Comparison of ENCODE assay signal across 12 cellular contexts in the genomic region with DNA sequence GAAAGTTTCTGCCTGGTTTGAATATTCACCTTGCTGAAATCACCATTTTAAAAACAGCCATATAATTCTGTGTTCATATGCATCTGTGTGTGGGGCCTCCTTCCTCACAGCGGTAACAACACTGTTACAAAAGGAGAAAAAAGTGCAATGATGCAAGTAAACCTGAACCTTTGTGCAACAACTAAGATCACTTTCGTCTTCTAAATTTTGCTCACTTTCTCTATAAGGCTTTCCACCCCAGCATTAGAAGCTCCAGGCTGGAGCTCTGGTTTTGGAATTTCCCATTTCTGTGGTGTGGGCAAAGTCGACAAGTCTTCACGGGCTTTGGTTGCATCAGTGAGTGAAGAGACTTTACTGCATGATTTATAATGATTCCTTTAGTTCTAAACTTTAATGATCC. TPM values are rescaled to one million over a fixed set of nuclear protein-coding genes. Genes with fewer than 3 reads are reported as not detected.
DNase-seq lines count a peak whose midpoint lies in the region; ATAC-seq and TF ChIP-seq lines count a peak whose summit lies in the region.
"Had no signal": no experiment of that assay in that cellular context is flagged by ENCODE, and none has a peak within 500 bp of the region (broad histone marks: within the 10 kb centered on the region; RNA-seq: fewer than 3 reads in every experiment).

No MANE protein-coding gene starts in this region.

- TF ChIP-seq CTCF in smooth muscle cell (IDR thresholded peaks at IDR 0.05; ENCODE audit: borderline replicate concordance, insufficient read depth, poor library complexity, severe bottlenecking) (no peak), nephron progenitor cell (IDR thresholded peaks at IDR 0.05) (no peak)

- no peak overlapping the region for H3K27ac Mint-ChIP-seq in activated CD4-positive, alpha-beta memory T cell treated with anti-CD3 and anti-CD28 coated beads for 36 hours
- no peak overlapping the region for H3K27ac Mint-ChIP-seq in nephron progenitor cell

- peaks cover 3% of the 10 kb centered on the region for H3K4me1 Mint-ChIP-seq in activated CD4-positive, alpha-beta memory T cell treated with anti-CD3 and anti-CD28 coated beads for 36 hours (ENCODE audit: low read depth)
- peaks cover 39% of the 10 kb centered on the region for H3K4me1 Mint-ChIP-seq in nephron progenitor cell

- H3K27ac ChIP-seq in SK-N-MC, result peak overlapping the region; percentile 96
- H3K27ac ChIP-seq in smooth muscle cell (ENCODE audit: low read depth), result peak overlapping the region; percentile 99
- H3K27ac ChIP-seq: ascending aorta, HL-60 had no signal

- DNase-seq in SK-N-MC (ENCODE audit: low read depth, low spot score), result no peak
- DNase-seq in smooth muscle cell (lab: John Stamatoyannopoulos, UW; ENCODE audit: unreplicated experiment), result no peak
- no peak for DNase-seq in HAP-1 (ENCODE audit: low spot score in 2 of 2)
- DNase-seq in activated CD4-positive, alpha-beta memory T cell treated with anti-CD3 and anti-CD28 coated beads for 36 hours, result no peak
- no peak for DNase-seq in nephron progenitor cell
- DNase-seq in NCI-H748 (lab: John Stamatoyannopoulos, UW; ENCODE audit: unreplicated experiment), result no peak
- DNase-seq: DMS53, NCI-H1436 had no signal

- H3K4me1 ChIP-seq in smooth muscle cell (ENCODE audit: low read depth), result peaks cover 30% of the 10 kb centered on the region
- H3K4me1 ChIP-seq in HAP-1, result peaks cover 33% of the 10 kb centered on the region

- peaks cover 20% of the 10 kb centered on the region for H3F3A ChIP-seq in smooth muscle cell (ENCODE audit: low read depth)

- H3K4me2 ChIP-seq in smooth muscle cell, result peak overlapping the region; percentile 30

- peaks cover 3% of the 10 kb centered on the region for H3K27me3 Mint-ChIP-seq in activated CD4-positive, alpha-beta memory T cell treated with anti-CD3 and anti-CD28 coated beads for 36 hours
- H3K27me3 Mint-ChIP-seq in nephron progenitor cell (ENCODE audit: low read depth, poor library complexity), result no peaks in the 10 kb centered on the region

- H3K9ac ChIP-seq in SK-N-MC (ENCODE audit: insufficient read length) (peak overlapping the region; percentile 48), smooth muscle cell (ENCODE audit: low read depth) (no peak overlapping the region)

- 30% methylated on average over 4 of the region's 4 CpGs for WGBS in smooth muscle cell (ENCODE audit: low lambda C conversion rate)

- no peaks in the 10 kb centered on the region for H3K9me3 Mint-ChIP-seq in activated CD4-positive, alpha-beta memory T cell treated with anti-CD3 and anti-CD28 coated beads for 36 hours
- H3K9me3 Mint-ChIP-seq in nephron progenitor cell, result no peaks in the 10 kb centered on the region

- H3K79me2 ChIP-seq in smooth muscle cell (ENCODE audit: low read depth), result peaks cover 54% of the 10 kb centered on the region

- intact Hi-C loops in activated CD4-positive, alpha-beta memory T cell treated with anti-CD3 and anti-CD28 coated beads for 36 hours (cut with micrococcal nuclease), result no loop called here

- no peak overlapping the region for H3K4me3 Mint-ChIP-seq in activated CD4-positive, alpha-beta memory T cell treated with anti-CD3 and anti-CD28 coated beads for 36 hours
- H3K4me3 Mint-ChIP-seq in nephron progenitor cell, result no peak overlapping the region

- H3K4me3 ChIP-seq in SK-N-MC, result peak overlapping the region; percentile 46
- no peak overlapping the region for H3K4me3 ChIP-seq in smooth muscle cell
- no peak overlapping the region for H3K4me3 ChIP-seq in HAP-1
- H3K4me3 ChIP-seq: ascending aorta had no signal

- H3K27me3 ChIP-seq in smooth muscle cell (ENCODE audit: low read depth) (no peaks in the 10 kb centered on the region), HAP-1 (ENCODE audit: low read depth) (no peaks in the 10 kb centered on the region)
- H3K27me3 ChIP-seq: ascending aorta had no signal

- CTCF ChIA-PET in activated CD4-positive, alpha-beta memory T cell treated with anti-CD3 and anti-CD28 coated beads for 36 hours (lab: Charles Lee), result no interaction called here

- H3K36me3 ChIP-seq in SK-N-MC (ENCODE audit: insufficient read depth, low read length) (no peaks in the 10 kb centered on the region), smooth muscle cell (ENCODE audit: low read depth) (no peaks in the 10 kb centered on the region), HAP-1 (replicated peaks) (no peaks in the 10 kb centered on the region)
- H3K36me3 ChIP-seq: ascending aorta had no signal

- ATAC-seq in GM19438 (IDR thresholded peaks at IDR 0.05; ENCODE audit: low read depth, unreplicated experiment) (peak; percentile 62), HG02938 (IDR thresholded peaks at IDR 0.05; ENCODE audit: unreplicated experiment) (peak; percentile 40)

- POLR2A ChIA-PET in activated CD4-positive, alpha-beta memory T cell treated with anti-CD3 and anti-CD28 coated beads for 36 hours (lab: Charles Lee), result no interaction called here

- no peaks in the 10 kb centered on the region for H4K20me1 ChIP-seq in smooth muscle cell (ENCODE audit: low read depth)

- H3K36me3 Mint-ChIP-seq in activated CD4-positive, alpha-beta memory T cell treated with anti-CD3 and anti-CD28 coated beads for 36 hours, result no peaks in the 10 kb centered on the region
- peaks cover 18% of the 10 kb centered on the region for H3K36me3 Mint-ChIP-seq in nephron progenitor cell (ENCODE audit: low read depth)

- no peaks in the 10 kb centered on the region for H3K9me3 ChIP-seq in SK-N-MC (ENCODE audit: low read depth, low read length)
- H3K9me3 ChIP-seq in smooth muscle cell (replicated peaks; ENCODE audit: low read depth), result no peaks in the 10 kb centered on the region
- no peaks in the 10 kb centered on the region for H3K9me3 ChIP-seq in HAP-1
- H3K9me3 ChIP-seq: ascending aorta had no signal

- no peak overlapping the region for H2AFZ ChIP-seq in smooth muscle cell (ENCODE audit: low read depth)

- in situ Hi-C loops in HAP-1 (cut with MboI; ENCODE audit: low sequenced_read_pairs), result no loop called here

RNA-seq across cellular contexts. Expression of gene FGD6, which starts 18.4 kb away (rescaled TPM):
- 7.7 and 11.0 TPM in 2 replicates for total RNA-seq in smooth muscle cell
- 2.5 and 3.5 TPM in 2 replicates for polyA plus RNA-seq in smooth muscle cell
- 1 to 10 TPM in 1 of 2 experiments, under 1 TPM in 1; 0.78 to 1.1 TPM for total RNA-seq in activated CD4-positive, alpha-beta memory T cell treated with anti-CD3 and anti-CD28 coated beads for 36 hours

RNA-seq across cellular contexts. Expression of gene VEZT, which starts 18.7 kb away (rescaled TPM):
- total RNA-seq in smooth muscle cell, result 65.2 and 71.5 TPM in 2 replicates
- 21.2 and 24.8 TPM in 2 replicates for polyA plus RNA-seq in smooth muscle cell
- 10 to 100 TPM; 50.7 to 54.4 TPM for total RNA-seq in activated CD4-positive, alpha-beta memory T cell treated with anti-CD3 and anti-CD28 coated beads for 36 hours
